In genomic region chr21:32559004-32559610, GRCh38 we compare ENCODE assay signal across 28 cellular contexts. TPM values are rescaled to one million over a fixed set of nuclear protein-coding genes. Genes with fewer than 3 reads are reported as not detected.
"Had no signal": no experiment of that assay in that cellular context is flagged by ENCODE, and none has a peak within 500 bp of the region (broad histone marks: within the 10 kb centered on the region; RNA-seq: fewer than 3 reads in every experiment).

No MANE protein-coding gene starts in this region.

- H3K79me2 ChIP-seq: hepatocyte had no signal

- H3K9me3 ChIP-seq: gastroesophageal sphincter, heart left ventricle, left lung, mucosa of descending colon, neutrophil, prostate gland, right atrium auricular region, testis, tibial artery had no signal

- DNase-seq: dermis blood vessel endothelial cell; effector memory CD8-positive, alpha-beta T cell; foreskin keratinocyte; heart left ventricle; left cardiac atrium; left lung; mesenchymal stem cell; mucosa of descending colon; naive B cell; spleen; stimulated activated CD4-positive, alpha-beta T cell treated with anti-CD3 and anti-CD28 coated beads, Interleukin-4, amount 100 ng/mL, for 4 hours; stimulated activated naive CD8-positive, alpha-beta T cell treated with anti-CD3 and anti-CD28 coated beads, Interleukin-15, Interleukin-2, amounts not matched to agents 100 U/mL and 50 U/mL, for 24 hours; substantia nigra; testis; tibial artery had no signal

- H2AFZ ChIP-seq: hepatocyte had no signal

- H3K4me1 Mint-ChIP-seq: mesothelial cell of epicardium; naive B cell; neural crest cell; stimulated activated memory B cell treated with anti-CD40 and anti-IgM and Interleukin-4, amounts not matched to agents 10 μg/mL and 1 μg/mL and 100 μg/mL, for 72 hours had no signal

- H3K36me3 Mint-ChIP-seq: mesothelial cell of epicardium; naive B cell; stimulated activated memory B cell treated with anti-CD40 and anti-IgM and Interleukin-4, amounts not matched to agents 10 μg/mL and 1 μg/mL and 100 μg/mL, for 72 hours; type B pancreatic cell had no signal

- H3K4me2 ChIP-seq: hepatocyte had no signal

- H3K4me1 ChIP-seq: foreskin keratinocyte, left lung, prostate gland, spleen had no signal

- H3K27ac ChIP-seq: coronary artery, foreskin keratinocyte, gastroesophageal sphincter, heart left ventricle, hepatocyte, left lung, neutrophil, prostate gland, right atrium auricular region, spleen, tibial artery had no signal

- H3K4me3 Mint-ChIP-seq: effector memory CD8-positive, alpha-beta T cell; mesothelial cell of epicardium; naive B cell; natural killer cell treated with Interleukin-12 subunit alpha and Interleukin-12 subunit beta and Interleukin-15 and Interleukin-18, amount 100 ng/mL, for 72 hours; neural crest cell; stimulated activated memory B cell treated with anti-CD40 and anti-IgM and Interleukin-4, amounts not matched to agents 10 μg/mL and 1 μg/mL and 100 μg/mL, for 72 hours; type B pancreatic cell had no signal

- H3K36me3 ChIP-seq: gastroesophageal sphincter, heart left ventricle, left lung, neutrophil, prostate gland, right atrium auricular region, spleen, tibial artery had no signal

- H3K9me3 Mint-ChIP-seq: effector memory CD8-positive, alpha-beta T cell; naive B cell; natural killer cell treated with Interleukin-12 subunit alpha and Interleukin-12 subunit beta and Interleukin-15 and Interleukin-18, amount 100 ng/mL, for 72 hours; stimulated activated memory B cell treated with anti-CD40 and anti-IgM and Interleukin-4, amounts not matched to agents 10 μg/mL and 1 μg/mL and 100 μg/mL, for 72 hours; type B pancreatic cell had no signal

- H3K27me3 ChIP-seq: foreskin keratinocyte, gastroesophageal sphincter, heart left ventricle, hepatocyte, left lung, neutrophil, right atrium auricular region, spleen, testis, tibial artery had no signal

- H3K27me3 Mint-ChIP-seq: effector memory CD8-positive, alpha-beta T cell; natural killer cell treated with Interleukin-12 subunit alpha and Interleukin-12 subunit beta and Interleukin-15 and Interleukin-18, amount 100 ng/mL, for 72 hours; stimulated activated memory B cell treated with anti-CD40 and anti-IgM and Interleukin-4, amounts not matched to agents 10 μg/mL and 1 μg/mL and 100 μg/mL, for 72 hours; type B pancreatic cell had no signal

- ATAC-seq: effector memory CD8-positive, alpha-beta T cell; esophagus mucosa; foreskin keratinocyte; gastroesophageal sphincter; heart left ventricle; left cardiac atrium; left lung; mucosa of descending colon; natural killer cell treated with Interleukin-12 subunit alpha and Interleukin-12 subunit beta and Interleukin-15 and Interleukin-18, amount 100 ng/mL, for 72 hours; sciatic nerve; stimulated activated memory B cell treated with anti-CD40 and anti-IgM and Interleukin-4, amounts not matched to agents 10 μg/mL and 1 μg/mL and 100 μg/mL, for 72 hours; stimulated activated naive CD8-positive, alpha-beta T cell treated with anti-CD3 and anti-CD28 coated beads, Interleukin-15, Interleukin-2, amounts not matched to agents 100 U/mL and 50 U/mL, for 24 hours had no signal

- H3K27ac Mint-ChIP-seq: mesothelial cell of epicardium; naive B cell; natural killer cell treated with Interleukin-12 subunit alpha and Interleukin-12 subunit beta and Interleukin-15 and Interleukin-18, amount 100 ng/mL, for 72 hours; stimulated activated memory B cell treated with anti-CD40 and anti-IgM and Interleukin-4, amounts not matched to agents 10 μg/mL and 1 μg/mL and 100 μg/mL, for 72 hours; type B pancreatic cell had no signal

- H3K4me3 ChIP-seq: coronary artery, gastroesophageal sphincter, heart left ventricle, hepatocyte, left lung, mucosa of descending colon, prostate gland, right atrium auricular region, spleen, testis, tibial artery had no signal

RNA-seq across cellular contexts. Expression of gene TCP10L, which starts 26.2 kb away (rescaled TPM):
- total RNA-seq: esophagus mucosa had no signal
